In the genomic region with DNA sequence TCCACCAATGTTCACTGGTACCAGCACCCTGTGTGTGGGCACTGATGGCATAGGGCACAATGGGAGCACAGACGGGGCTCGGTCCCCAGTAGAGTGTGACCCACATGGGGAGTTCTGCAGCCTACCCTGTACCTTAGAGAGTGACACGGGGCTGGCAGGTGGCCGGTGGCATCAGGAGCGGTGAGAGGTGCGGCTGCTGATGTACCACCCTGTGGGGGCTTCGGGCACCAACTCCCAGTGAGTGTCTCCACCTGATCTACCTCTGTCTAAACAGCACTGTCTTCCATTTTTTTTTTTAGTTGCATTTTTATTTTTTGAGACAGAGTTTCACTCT, we compare ENCODE assay signal across 24 cellular contexts. TPM values are rescaled to one million over a fixed set of nuclear protein-coding genes. Genes with fewer than 3 reads are reported as not detected.
DNase-seq lines count a peak whose midpoint lies in the region; ATAC-seq and TF ChIP-seq lines count a peak whose summit lies in the region.
"Had no signal": no experiment of that assay in that cellular context is flagged by ENCODE, and none has a peak within 500 bp of the region (broad histone marks: within the 10 kb centered on the region; RNA-seq: fewer than 3 reads in every experiment).

No MANE protein-coding gene starts in this region.

- H3K4me1 Mint-ChIP-seq in stimulated activated effector memory CD8-positive, alpha-beta T cell treated with anti-CD3 and anti-CD28 coated beads, Interleukin-12 subunit alpha, Interleukin-12 subunit beta, amount 100 ng/mL, for 72 hours: peaks cover 6% of the 10 kb centered on the region

- TF ChIP-seq CTCF in right atrium auricular region (IDR thresholded peaks at IDR 0.05): no peak

- peaks cover 3% of the 10 kb centered on the region for H3K9me3 Mint-ChIP-seq in stimulated activated effector memory CD8-positive, alpha-beta T cell treated with anti-CD3 and anti-CD28 coated beads, Interleukin-12 subunit alpha, Interleukin-12 subunit beta, amount 100 ng/mL, for 72 hours
- H3K9me3 Mint-ChIP-seq: CD4-positive, alpha-beta T cell had no signal

- intact Hi-C loops in left cardiac atrium (cut with DNase I): no loop called here

- no peak overlapping the region for H3K4me3 ChIP-seq in right atrium auricular region
- H3K4me3 ChIP-seq in effector memory CD4-positive, alpha-beta T cell (ENCODE audit: insufficient read depth, low read depth, low read length, poor library complexity, severe bottlenecking): no peak overlapping the region
- H3K4me3 ChIP-seq: A549; BLaER1 treated with 17β-estradiol and CSF1 and Interleukin-3, amounts not matched to agents 10 nM and 100 nM; GM12878; GM23248; HAP-1 had no signal

- ATAC-seq in left cardiac atrium: no peak
- ATAC-seq in stimulated activated effector memory CD8-positive, alpha-beta T cell treated with anti-CD3 and anti-CD28 coated beads, Interleukin-12 subunit alpha, Interleukin-12 subunit beta, amount 100 ng/mL, for 72 hours: peak; percentile 15
- ATAC-seq: A549, GM12878 had no signal

- H3K36me3 ChIP-seq in right atrium auricular region: no peaks in the 10 kb centered on the region
- H3K36me3 ChIP-seq in effector memory CD4-positive, alpha-beta T cell (ENCODE audit: control insufficient read depth, insufficient read depth, low read length): no peaks in the 10 kb centered on the region
- H3K36me3 ChIP-seq: BE2C; BLaER1 treated with 17β-estradiol and CSF1 and Interleukin-3, amounts not matched to agents 10 nM and 100 nM; HAP-1 had no signal

- H3K9me3 ChIP-seq in right atrium auricular region: peaks cover 0 to 12% of the 10 kb centered on the region in 2 donors
- no peaks in the 10 kb centered on the region for H3K9me3 ChIP-seq in effector memory CD4-positive, alpha-beta T cell (ENCODE audit: control insufficient read depth, low read length)
- H3K9me3 ChIP-seq: A549, BE2C had no signal

- H3K27ac Mint-ChIP-seq in stimulated activated effector memory CD8-positive, alpha-beta T cell treated with anti-CD3 and anti-CD28 coated beads, Interleukin-12 subunit alpha, Interleukin-12 subunit beta, amount 100 ng/mL, for 72 hours: no peak overlapping the region
- H3K27ac Mint-ChIP-seq: CD4-positive, alpha-beta T cell; HFFc6 had no signal

- DNase-seq in right atrium auricular region (ENCODE audit: low spot score) (peak; percentile 43), left cardiac atrium (no peak), mesenteric fat pad (ENCODE audit: low spot score) (peak; percentile 72), NCI-H748 (lab: John Stamatoyannopoulos, UW; ENCODE audit: unreplicated experiment) (no peak)
- DNase-seq in stimulated activated effector memory CD8-positive, alpha-beta T cell treated with anti-CD3 and anti-CD28 coated beads, Interleukin-12 subunit alpha, Interleukin-12 subunit beta, amount 100 ng/mL, for 72 hours (ENCODE audit: low spot score in 2 of 2): no peak
- no peak for DNase-seq in effector memory CD4-positive, alpha-beta T cell
- no peak for DNase-seq in activated naive CD4-positive, alpha-beta T cell treated with Interleukin-2 at 50 U/mL for 16 hours
- DNase-seq: 8988T; ACHN; AML-193; BE2C; CD4-positive, alpha-beta T cell; CD8-positive, alpha-beta memory T cell; DMS 273 treated with DMSO at 0.1 percent for 48 hours; DMS79; EL; GDM1; GM23248; HFFc6 had no signal

- no peak overlapping the region for H3K4me3 Mint-ChIP-seq in stimulated activated effector memory CD8-positive, alpha-beta T cell treated with anti-CD3 and anti-CD28 coated beads, Interleukin-12 subunit alpha, Interleukin-12 subunit beta, amount 100 ng/mL, for 72 hours
- H3K4me3 Mint-ChIP-seq: CD14-positive monocyte; CD4-positive, alpha-beta T cell; CD8-positive, alpha-beta memory T cell; HFFc6 had no signal

- no peak overlapping the region for H3K27ac ChIP-seq in right atrium auricular region
- H3K27ac ChIP-seq in effector memory CD4-positive, alpha-beta T cell (ENCODE audit: insufficient read depth, low read length, poor library complexity, severe bottlenecking): no peak overlapping the region
- H3K27ac ChIP-seq: A549; BLaER1 treated with 17β-estradiol and CSF1 and Interleukin-3, amounts not matched to agents 10 nM and 100 nM; GM23248 had no signal

- H3K36me3 Mint-ChIP-seq in stimulated activated effector memory CD8-positive, alpha-beta T cell treated with anti-CD3 and anti-CD28 coated beads, Interleukin-12 subunit alpha, Interleukin-12 subunit beta, amount 100 ng/mL, for 72 hours: no peaks in the 10 kb centered on the region
- H3K36me3 Mint-ChIP-seq: CD14-positive monocyte; CD8-positive, alpha-beta memory T cell had no signal

- H3K4me1 ChIP-seq in right atrium auricular region: peaks cover 0 to 15% of the 10 kb centered on the region in 2 donors
- H3K4me1 ChIP-seq in effector memory CD4-positive, alpha-beta T cell (ENCODE audit: control insufficient read depth, insufficient read depth, low read length, poor library complexity, severe bottlenecking): no peaks in the 10 kb centered on the region
- H3K4me1 ChIP-seq: BE2C had no signal

- no peaks in the 10 kb centered on the region for H3K27me3 ChIP-seq in right atrium auricular region
- peaks cover 4% of the 10 kb centered on the region for H3K27me3 ChIP-seq in effector memory CD4-positive, alpha-beta T cell (replicated peaks; ENCODE audit: control insufficient read depth, insufficient read depth, low read length, poor library complexity, severe bottlenecking)
- H3K27me3 ChIP-seq: BE2C had no signal

RNA-seq across cellular contexts. Expression of gene JAKMIP3, which starts 4.1 kb away (rescaled TPM):
- under 1 TPM; 0.20 to 0.44 TPM for total RNA-seq in right atrium auricular region
- total RNA-seq in left cardiac atrium: 1 to 10 TPM in 1 of 2 donors, under 1 TPM in 1; 0.44 to 1.1 TPM
- total RNA-seq in mesenteric fat pad: 0.48 TPM
- total RNA-seq: GM12878, GM23248 had no signal

Comparison
In these comparisons a context has a peak if more than half of its experiments do, and no peak if none do; other contexts are left out.
1. DNase-seq: peak in right atrium auricular region (single experiment) and mesenteric fat pad (single experiment); none in left cardiac atrium (single experiment), stimulated activated effector memory CD8-positive, alpha-beta T cell treated with anti-CD3 and anti-CD28 coated beads, Interleukin-12 subunit alpha, Interleukin-12 subunit beta, amount 100 ng/mL, for 72 hours (0 of 2), effector memory CD4-positive, alpha-beta T cell (0 of 3), activated naive CD4-positive, alpha-beta T cell treated with Interleukin-2 at 50 U/mL for 16 hours (single experiment) and NCI-H748 (single experiment).